9 cellular contexts compared by ENCODE assay signal in genomic region chr15:41969851-41970431, GRCh38. TPM values are rescaled to one million over a fixed set of nuclear protein-coding genes. Genes with fewer than 3 reads are reported as not detected.
DNase-seq lines count a peak whose midpoint lies in the region; ATAC-seq and TF ChIP-seq lines count a peak whose summit lies in the region.
"Had no signal": no experiment of that assay in that cellular context is flagged by ENCODE, and none has a peak within 500 bp of the region (broad histone marks: within the 10 kb centered on the region; RNA-seq: fewer than 3 reads in every experiment).

No MANE protein-coding gene starts in this region.

- no peak for TF ChIP-seq CTCF in GM13977 (IDR thresholded peaks at IDR 0.05; ENCODE audit: extremely low read depth, insufficient read depth, missing control alignments)

- no peaks in the 10 kb centered on the region for H3K36me3 ChIP-seq in HAP-1 (replicated peaks)

- H3K4me3 ChIP-seq in HAP-1: no peak overlapping the region

- DNase-seq in GM13977 (ENCODE audit: low spot score) (peak; percentile 61), RPMI7951 (ENCODE audit: low read depth) (peak; percentile 89), renal cortical epithelial cell (ENCODE audit: low read depth) (peak; percentile 28), HAP-1 (ENCODE audit: low spot score in 2 of 2) (no peak), cerebellar nuclear complex (lab: John Stamatoyannopoulos, UW) (no peak), iPS-NIHi11 (ENCODE audit: low spot score) (no peak)
- peak; percentile 40 for DNase-seq in effector CD4-positive, alpha-beta T cell
- DNase-seq: effector CD8-positive, alpha-beta T cell had no signal

- H3K4me1 ChIP-seq in HAP-1: peaks cover 5% of the 10 kb centered on the region

- ATAC-seq in HG02840 (IDR thresholded peaks at IDR 0.05; ENCODE audit: low FRiP score, unreplicated experiment): no peak

- peaks cover 7% of the 10 kb centered on the region; the same call in 1 of the 2 replicates for H3K27me3 ChIP-seq in HAP-1 (ENCODE audit: low read depth)

- in situ Hi-C loops in GM13977 (cut with MboI; ENCODE audit: low pct_unique_long_range_greater_than_20kb, low sequenced_read_pairs, unreplicated experiment): no loop called here
- in situ Hi-C loops in HAP-1 (cut with MboI; ENCODE audit: low sequenced_read_pairs): no loop called here

- H3K9me3 ChIP-seq in HAP-1: no peaks in the 10 kb centered on the region

RNA-seq across cellular contexts. Expression of gene EHD4, which starts 2.4 kb away (rescaled TPM):
- total RNA-seq in RPMI7951 (2014; rRNA removed; shearing (Covaris generic)): 35.3 and 43.4 TPM in 2 replicates
- 55.9 and 57.1 TPM in 2 replicates for total RNA-seq in renal cortical epithelial cell

RNA-seq across cellular contexts. Expression of gene PLA2G4E, which starts 50.9 kb away (rescaled TPM):
- total RNA-seq in RPMI7951 (2014; rRNA removed; shearing (Covaris generic)): not detected in 2 replicates
- not detected in 2 replicates for total RNA-seq in renal cortical epithelial cell

Comparison
In these comparisons a context has a peak if more than half of its experiments do, and no peak if none do; other contexts are left out.
1. DNase-seq: peak in GM13977 (single experiment), RPMI7951 (single experiment), effector CD4-positive, alpha-beta T cell (single experiment) and renal cortical epithelial cell (single experiment); none in HAP-1 (0 of 2), cerebellar nuclear complex (0 of 2) and iPS-NIHi11 (single experiment).